9 cellular contexts compared by ENCODE assay signal in genomic region chr17:5132503-5133225, GRCh38. TPM values are rescaled to one million over a fixed set of nuclear protein-coding genes. Genes with fewer than 3 reads are reported as not detected.
DNase-seq lines count a peak whose midpoint lies in the region; ATAC-seq, FAIRE-seq and TF ChIP-seq lines count a peak whose summit lies in the region.
"Not testable (repeated sequence)": the region's sequence is repeated elsewhere in the genome, so short reads cannot be mapped to it uniquely, and the experiment has no call there.
"Had no signal": no experiment of that assay in that cellular context is flagged by ENCODE, and none has a peak within 500 bp of the region (broad histone marks: within the 10 kb centered on the region; RNA-seq: fewer than 3 reads in every experiment).

No MANE protein-coding gene starts in this region.

- not testable (repeated sequence) for DNase-seq in D721Med (ENCODE audit: insufficient read length, low spot score); stimulated activated effector memory CD8-positive, alpha-beta T cell treated with anti-CD3 and anti-CD28 coated beads, Interleukin-12 subunit alpha, Interleukin-12 subunit beta, amount 100 ng/mL, for 72 hours (ENCODE audit: low spot score in 2 of 2)
- peak; percentile 14 for DNase-seq in activated CD4-positive, alpha-beta memory T cell treated with anti-CD3 and anti-CD28 coated beads, Interleukin-2, amount 10 ng/mL, durations not matched to agents 7 days and 5 days
- DNase-seq in coronary artery (ENCODE audit: low spot score) = peak; percentile 53
- DNase-seq in right atrium auricular region (ENCODE audit: low spot score) = peak; percentile 52
- DNase-seq in lung (ENCODE audit: low spot score) = peak; percentile 19
- peak; percentile 79 for DNase-seq in osteocyte (ENCODE audit: extremely low spot score, unreplicated experiment)

- H3K4me3 ChIP-seq in coronary artery, right atrium auricular region, lung: not testable (repeated sequence)

- not testable (repeated sequence) for ATAC-seq in lung (ENCODE audit: insufficient read depth, low FRiP score); stimulated activated effector memory CD8-positive, alpha-beta T cell treated with anti-CD3 and anti-CD28 coated beads, Interleukin-12 subunit alpha, Interleukin-12 subunit beta, amount 100 ng/mL, for 72 hours

- FAIRE-seq in D721Med (lab: Jason Lieb, UNC) = not testable (repeated sequence)

- H3K9me3 ChIP-seq in right atrium auricular region; lung (ENCODE audit: control insufficient read depth in 2 of 2, insufficient read depth in 1 of 2, low read length in 1 of 2): not testable (repeated sequence)

- not testable (repeated sequence) for H3K27me3 Mint-ChIP-seq in activated CD4-positive, alpha-beta memory T cell treated with anti-CD3 and anti-CD28 coated beads, Interleukin-2, amount 10 ng/mL, durations not matched to agents 7 days and 5 days; osteocyte (ENCODE audit: unreplicated experiment)

- H3K4me3 Mint-ChIP-seq in activated CD4-positive, alpha-beta memory T cell treated with anti-CD3 and anti-CD28 coated beads, Interleukin-2, amount 10 ng/mL, durations not matched to agents 7 days and 5 days; osteocyte (ENCODE audit: unreplicated experiment); stimulated activated effector memory CD8-positive, alpha-beta T cell treated with anti-CD3 and anti-CD28 coated beads, Interleukin-12 subunit alpha, Interleukin-12 subunit beta, amount 100 ng/mL, for 72 hours: not testable (repeated sequence)

- CTCF ChIA-PET in activated CD4-positive, alpha-beta memory T cell treated with anti-CD3 and anti-CD28 coated beads, Interleukin-2, amount 10 ng/mL, durations not matched to agents 7 days and 5 days (lab: Charles Lee) = not testable (repeated sequence)

- 93 to 94% methylated on average over 15 of the region's 15 CpGs for WGBS in lung, 2 donors

- H3K36me3 ChIP-seq in right atrium auricular region; lung (ENCODE audit: control insufficient read depth in 2 of 2, insufficient read depth in 2 of 2, low read length in 2 of 2): not testable (repeated sequence)

- POLR2A ChIA-PET in activated CD4-positive, alpha-beta memory T cell treated with anti-CD3 and anti-CD28 coated beads, Interleukin-2, amount 10 ng/mL, durations not matched to agents 7 days and 5 days (lab: Charles Lee) = not testable (repeated sequence)

- not testable (repeated sequence) for H3K27me3 ChIP-seq in right atrium auricular region; lung (ENCODE audit: control insufficient read depth, insufficient read depth)

- not testable (repeated sequence) for H3K36me3 Mint-ChIP-seq in activated CD4-positive, alpha-beta memory T cell treated with anti-CD3 and anti-CD28 coated beads, Interleukin-2, amount 10 ng/mL, durations not matched to agents 7 days and 5 days (ENCODE audit: low read depth); osteocyte (ENCODE audit: unreplicated experiment); stimulated activated effector memory CD8-positive, alpha-beta T cell treated with anti-CD3 and anti-CD28 coated beads, Interleukin-12 subunit alpha, Interleukin-12 subunit beta, amount 100 ng/mL, for 72 hours

- not testable (repeated sequence) for H3K4me1 Mint-ChIP-seq in activated CD4-positive, alpha-beta memory T cell treated with anti-CD3 and anti-CD28 coated beads, Interleukin-2, amount 10 ng/mL, durations not matched to agents 7 days and 5 days; osteocyte (ENCODE audit: unreplicated experiment); stimulated activated effector memory CD8-positive, alpha-beta T cell treated with anti-CD3 and anti-CD28 coated beads, Interleukin-12 subunit alpha, Interleukin-12 subunit beta, amount 100 ng/mL, for 72 hours

- peak; percentile 20 for TF ChIP-seq CTCF in D721Med (IDR thresholded peaks at IDR 0.05; ENCODE audit: insufficient read depth, missing control alignments)
- TF ChIP-seq CTCF in coronary artery (IDR thresholded peaks at IDR 0.05); right atrium auricular region (IDR thresholded peaks at IDR 0.05); lung (IDR thresholded peaks at IDR 0.05; ENCODE audit: control extremely low read depth, extremely low read depth); osteocyte (IDR thresholded peaks at IDR 0.05): not testable (repeated sequence)

- H3K9me3 Mint-ChIP-seq in activated CD4-positive, alpha-beta memory T cell treated with anti-CD3 and anti-CD28 coated beads, Interleukin-2, amount 10 ng/mL, durations not matched to agents 7 days and 5 days; osteocyte (ENCODE audit: unreplicated experiment); stimulated activated effector memory CD8-positive, alpha-beta T cell treated with anti-CD3 and anti-CD28 coated beads, Interleukin-12 subunit alpha, Interleukin-12 subunit beta, amount 100 ng/mL, for 72 hours: not testable (repeated sequence)

- H3K27ac ChIP-seq in coronary artery; right atrium auricular region; lung (ENCODE audit: low read depth in 1 of 2, low read length in 1 of 2): not testable (repeated sequence)

- not testable (repeated sequence) for H3K4me1 ChIP-seq in right atrium auricular region; lung (ENCODE audit: control insufficient read depth in 2 of 2, insufficient read depth in 2 of 2, low read length in 2 of 2)

- H3K27ac Mint-ChIP-seq in activated CD4-positive, alpha-beta memory T cell treated with anti-CD3 and anti-CD28 coated beads, Interleukin-2, amount 10 ng/mL, durations not matched to agents 7 days and 5 days; osteocyte (ENCODE audit: unreplicated experiment): not testable (repeated sequence)
- peak overlapping the region; percentile 76 for H3K27ac Mint-ChIP-seq in stimulated activated effector memory CD8-positive, alpha-beta T cell treated with anti-CD3 and anti-CD28 coated beads, Interleukin-12 subunit alpha, Interleukin-12 subunit beta, amount 100 ng/mL, for 72 hours

RNA-seq across cellular contexts. Expression of gene USP6, which starts 16.8 kb away (rescaled TPM):
- under 1 TPM; 0.08 to 0.10 TPM for total RNA-seq in activated CD4-positive, alpha-beta memory T cell treated with anti-CD3 and anti-CD28 coated beads, Interleukin-2, amount 10 ng/mL, durations not matched to agents 7 days and 5 days
- total RNA-seq in right atrium auricular region (not detected), lung (under 1 TPM; 0.31 to 0.46 TPM), osteocyte (0.13 and 0.16 TPM in 2 replicates)
- under 1 TPM; 0.05 to 0.10 TPM for polyA plus RNA-seq in lung
- total RNA-seq: G401 had no signal
- polyA plus RNA-seq: AG04450 had no signal

RNA-seq across cellular contexts. Expression of gene ZNF232, which starts 21.0 kb away (rescaled TPM):
- total RNA-seq in activated CD4-positive, alpha-beta memory T cell treated with anti-CD3 and anti-CD28 coated beads, Interleukin-2, amount 10 ng/mL, durations not matched to agents 7 days and 5 days = 1 to 10 TPM; 6.4 to 6.7 TPM
- total RNA-seq in right atrium auricular region (1 to 10 TPM; 2.7 to 5.6 TPM), lung (10 to 100 TPM in 1 of 2 donors, 1 to 10 TPM in 1; 9.6 to 14.1 TPM), osteocyte (7.9 and 8.5 TPM in 2 replicates)
- polyA plus RNA-seq in lung = 1 to 10 TPM; 6.8 to 9.4 TPM

RNA-seq across cellular contexts. Expression of gene ZFP3, which starts 54.4 kb away (rescaled TPM):
- 1 to 10 TPM; 2.9 to 3.4 TPM for total RNA-seq in activated CD4-positive, alpha-beta memory T cell treated with anti-CD3 and anti-CD28 coated beads, Interleukin-2, amount 10 ng/mL, durations not matched to agents 7 days and 5 days
- total RNA-seq in right atrium auricular region (1 to 10 TPM; 7.2 to 7.4 TPM), lung (1 to 10 TPM; 4.8 to 7.3 TPM), osteocyte (0.78 and 0.86 TPM in 2 replicates)
- polyA plus RNA-seq in lung = 1 to 10 TPM; 2.3 to 2.6 TPM
- total RNA-seq: G401 had no signal

RNA-seq across cellular contexts. Expression of gene ZNF594, which starts 59.0 kb away (rescaled TPM):
- total RNA-seq in activated CD4-positive, alpha-beta memory T cell treated with anti-CD3 and anti-CD28 coated beads, Interleukin-2, amount 10 ng/mL, durations not matched to agents 7 days and 5 days = 1 to 10 TPM; 7.0 to 8.6 TPM
- 1 to 10 TPM; 4.7 to 4.8 TPM for total RNA-seq in right atrium auricular region
- 10 to 100 TPM in 1 of 2 donors, 1 to 10 TPM in 1; 7.9 to 14.4 TPM for total RNA-seq in lung
- polyA plus RNA-seq in lung = 1 to 10 TPM; 1.6 to 2.1 TPM
- 9.2 and 10.4 TPM in 2 replicates for total RNA-seq in osteocyte
